Comparison of ENCODE assay signal across 12 cellular contexts in genomic region chr1:153542956-153543737, GRCh38. TPM values are rescaled to one million over a fixed set of nuclear protein-coding genes. Genes with fewer than 3 reads are reported as not detected.
A peak's percentile ranks its signal among the peaks of the same experiment; 100 is the strongest.
DNase-seq lines count a peak whose midpoint lies in the region; ATAC-seq, FAIRE-seq and TF ChIP-seq lines count a peak whose summit lies in the region.
"Had no signal": no experiment of that assay in that cellular context is flagged by ENCODE, and none has a peak within 500 bp of the region (broad histone marks: within the 10 kb centered on the region; RNA-seq: fewer than 3 reads in every experiment).

No MANE protein-coding gene starts in this region.

- H3K4me1 Mint-ChIP-seq in activated CD8-positive, alpha-beta T cell treated with anti-CD3 and anti-CD28 coated beads, Interleukin-2, amount 10 ng/mL, durations not matched to agents 7 days and 5 days (ENCODE audit: low read depth): peaks cover 88% of the 10 kb centered on the region
- H3K4me1 Mint-ChIP-seq in stimulated activated naive B cell treated with anti-CD40 and anti-IgM and Interleukin-4, amounts not matched to agents 10 μg/mL and 1 μg/mL and 100 μg/mL, for 72 hours: peaks cover 50 to 68% of the 10 kb centered on the region in 2 donors

- POLR2A ChIA-PET in HEK293 (lab: Yijun Ruan, JAX): interaction anchor here (1.1 kb wide), 1 partner anchor 11 kb away, joined by 3 read pairs; no protein-coding TSS in a partner anchor
- POLR2A ChIA-PET in activated CD8-positive, alpha-beta T cell treated with anti-CD3 and anti-CD28 coated beads, Interleukin-2, amount 10 ng/mL, durations not matched to agents 7 days and 5 days (lab: Charles Lee): interaction anchor here (1.2 to 4.5 kb wide), 3 partner anchors 8 to 91 kb away, joined by 4 to 89 read pairs (median 30); partner anchors contain the start of genes CHTOP and S100A6

- no peak overlapping the region for H3K9ac ChIP-seq in kidney (ENCODE audit: low read length in 2 of 2)

- no peak for FAIRE-seq in kidney (lab: Jason Lieb, UNC)
- FAIRE-seq: TTC549 had no signal

- no peak for ATAC-seq in activated CD8-positive, alpha-beta T cell treated with anti-CD3 and anti-CD28 coated beads, Interleukin-2, amount 10 ng/mL, durations not matched to agents 7 days and 5 days
- ATAC-seq in stimulated activated naive B cell treated with anti-CD40 and anti-IgM and Interleukin-4, amounts not matched to agents 10 μg/mL and 1 μg/mL and 100 μg/mL, for 72 hours (replicated peaks): no peak
- ATAC-seq: esophagus mucosa had no signal

- H3K36me3 ChIP-seq in HEK293 (ENCODE audit: control insufficient read depth in 2 of 2, insufficient read depth in 1 of 2, low read length in 2 of 2) (no peaks in the 10 kb centered on the region), kidney (ENCODE audit: control insufficient read depth in 1 of 2, insufficient read depth in 2 of 2, low read length in 2 of 2) (no peaks in the 10 kb centered on the region)

- DNase-seq in activated CD8-positive, alpha-beta T cell treated with anti-CD3 and anti-CD28 coated beads, Interleukin-2, amount 10 ng/mL, durations not matched to agents 7 days and 5 days: no peak
- DNase-seq in kidney: no peak
- no peak for DNase-seq in stimulated activated naive B cell treated with anti-CD40 and anti-IgM and Interleukin-4, amounts not matched to agents 10 μg/mL and 1 μg/mL and 100 μg/mL, for 72 hours
- DNase-seq in HT-29 (ENCODE audit: low spot score): no peak
- DNase-seq in HK-2 (ENCODE audit: unreplicated experiment): no peak
- no peak for DNase-seq in NAMALWA (ENCODE audit: low spot score)
- no peak for DNase-seq in NCI-H2227 treated with DMSO at 0.1 percent for 48 hours (lab: John Stamatoyannopoulos, UW)
- DNase-seq: anterior cingulate cortex, GOT3 had no signal

- H3K36me3 Mint-ChIP-seq in activated CD8-positive, alpha-beta T cell treated with anti-CD3 and anti-CD28 coated beads, Interleukin-2, amount 10 ng/mL, durations not matched to agents 7 days and 5 days (ENCODE audit: low read depth): peaks cover 47% of the 10 kb centered on the region
- H3K36me3 Mint-ChIP-seq in stimulated activated naive B cell treated with anti-CD40 and anti-IgM and Interleukin-4, amounts not matched to agents 10 μg/mL and 1 μg/mL and 100 μg/mL, for 72 hours: peaks cover 19 to 38% of the 10 kb centered on the region in 2 donors

- CTCF ChIA-PET in HEK293 (lab: Yijun Ruan, JAX): interaction anchor here (0.6 to 4.1 kb wide), 4 partner anchors 9 to 33 kb away, joined by 3 to 26 read pairs (median 14); no protein-coding TSS in a partner anchor
- CTCF ChIA-PET in activated CD8-positive, alpha-beta T cell treated with anti-CD3 and anti-CD28 coated beads, Interleukin-2, amount 10 ng/mL, durations not matched to agents 7 days and 5 days (lab: Charles Lee): interaction anchor here (3.9 to 13.7 kb wide), 3 partner anchors 9 to 33 kb away, joined by 23 to 185 read pairs (median 33); partner anchors contain the start of gene S100A6

- H3K4me1 ChIP-seq in HEK293 (ENCODE audit: control insufficient read depth, insufficient read depth, low read length) (peaks cover 2% of the 10 kb centered on the region; the same call in 1 of the 2 replicates), kidney (ENCODE audit: control insufficient read depth in 1 of 2, insufficient read depth in 1 of 2, low read depth in 1 of 2, low read length in 2 of 2) (peaks cover 23 to 36% of the 10 kb centered on the region in 2 donors)

- H3K27ac ChIP-seq in HEK293 (ENCODE audit: extremely low read depth, low read depth, low read length) (no peak overlapping the region), kidney (ENCODE audit: low read depth in 2 of 2, low read length in 2 of 2) (peak overlapping the region; percentile 42 to 45)

- H3K27me3 Mint-ChIP-seq in activated CD8-positive, alpha-beta T cell treated with anti-CD3 and anti-CD28 coated beads, Interleukin-2, amount 10 ng/mL, durations not matched to agents 7 days and 5 days (ENCODE audit: low read depth): no peaks in the 10 kb centered on the region
- H3K27me3 Mint-ChIP-seq in stimulated activated naive B cell treated with anti-CD40 and anti-IgM and Interleukin-4, amounts not matched to agents 10 μg/mL and 1 μg/mL and 100 μg/mL, for 72 hours: peaks cover 0 to 3% of the 10 kb centered on the region in 2 donors

- H3K9me3 ChIP-seq in HEK293 (ENCODE audit: control insufficient read depth, insufficient read depth, low read depth, low read length) (no peaks in the 10 kb centered on the region), kidney (ENCODE audit: control insufficient read depth in 1 of 2, low read length in 2 of 2) (no peaks in the 10 kb centered on the region)

- intact Hi-C loops in kidney (cut with DNase I): no loop called here

- H3K4me3 ChIP-seq in HEK293 (ENCODE audit: low read depth, low read length) (no peak overlapping the region), kidney (ENCODE audit: low read length in 2 of 2) (no peak overlapping the region)

- H3K4me3 Mint-ChIP-seq in activated CD8-positive, alpha-beta T cell treated with anti-CD3 and anti-CD28 coated beads, Interleukin-2, amount 10 ng/mL, durations not matched to agents 7 days and 5 days: peak overlapping the region; percentile 93
- H3K4me3 Mint-ChIP-seq in stimulated activated naive B cell treated with anti-CD40 and anti-IgM and Interleukin-4, amounts not matched to agents 10 μg/mL and 1 μg/mL and 100 μg/mL, for 72 hours: no peak overlapping the region

- H3K9me3 Mint-ChIP-seq in activated CD8-positive, alpha-beta T cell treated with anti-CD3 and anti-CD28 coated beads, Interleukin-2, amount 10 ng/mL, durations not matched to agents 7 days and 5 days (ENCODE audit: insufficient read depth): no peaks in the 10 kb centered on the region
- H3K9me3 Mint-ChIP-seq in stimulated activated naive B cell treated with anti-CD40 and anti-IgM and Interleukin-4, amounts not matched to agents 10 μg/mL and 1 μg/mL and 100 μg/mL, for 72 hours: peaks cover 0 to 6% of the 10 kb centered on the region in 2 donors

- H3K27ac Mint-ChIP-seq in activated CD8-positive, alpha-beta T cell treated with anti-CD3 and anti-CD28 coated beads, Interleukin-2, amount 10 ng/mL, durations not matched to agents 7 days and 5 days: peak overlapping the region; percentile 92
- peak overlapping the region; percentile 68 for H3K27ac Mint-ChIP-seq in stimulated activated naive B cell treated with anti-CD40 and anti-IgM and Interleukin-4, amounts not matched to agents 10 μg/mL and 1 μg/mL and 100 μg/mL, for 72 hours

- TF ChIP-seq CTCF in HEK293 (tag by site-specific recombination; IDR thresholded peaks at IDR 0.05) (no peak), kidney (IDR thresholded peaks at IDR 0.05; ENCODE audit: borderline replicate concordance, extremely low read depth, insufficient read depth) (no peak)

TF ChIP-seq in HEK293, 187 proteins besides CTCF, POLR2A, EP300 and RAD21 (continues in another document):
- TF ChIP-seq ZNF366 (tag by site-specific recombination; conservative IDR thresholded peaks at IDR 0.05): no peak
- TF ChIP-seq ZFHX2 (tag by site-specific recombination; conservative IDR thresholded peaks at IDR 0.05): peak; percentile 62
- peak; percentile 68 for TF ChIP-seq EGR2 (tag by site-specific recombination; IDR thresholded peaks at IDR 0.05; ENCODE audit: low read depth)
- no peak for TF ChIP-seq ZFP3 (tag by site-specific recombination; IDR thresholded peaks at IDR 0.05; ENCODE audit: low read depth)
- TF ChIP-seq OVOL3 (tag by site-specific recombination; IDR thresholded peaks at IDR 0.05): no peak
- no peak for TF ChIP-seq SALL2 (tag by site-specific recombination; IDR thresholded peaks at IDR 0.05; ENCODE audit: borderline replicate concordance)
- no peak for TF ChIP-seq ZNF169 (tag by site-specific recombination; IDR thresholded peaks at IDR 0.05)
- TF ChIP-seq ZNF837 (tag by site-specific recombination; IDR thresholded peaks at IDR 0.05): no peak
- TF ChIP-seq ZBTB21 (tag by site-specific recombination; IDR thresholded peaks at IDR 0.05): no peak
- no peak for TF ChIP-seq KLF1 (tag by site-specific recombination; IDR thresholded peaks at IDR 0.05)

RNA-seq across cellular contexts. Expression of gene S100A5, which starts 2.4 kb away (rescaled TPM):
- 1 to 10 TPM; 1.8 to 1.9 TPM for total RNA-seq in activated CD8-positive, alpha-beta T cell treated with anti-CD3 and anti-CD28 coated beads, Interleukin-2, amount 10 ng/mL, durations not matched to agents 7 days and 5 days
- total RNA-seq in kidney: 0.91 TPM
- polyA plus RNA-seq in kidney (ENCODE audit: insufficient read depth, low read depth, low replicate concordance): 1.9 TPM
- total RNA-seq in HT-29 (2014; rRNA removed; shearing (Covaris generic)): 4.0 and 9.8 TPM in 2 replicates
- total RNA-seq: esophagus mucosa had no signal

RNA-seq across cellular contexts. Expression of gene S100A4, which starts 2.5 kb away (rescaled TPM):
- total RNA-seq in activated CD8-positive, alpha-beta T cell treated with anti-CD3 and anti-CD28 coated beads, Interleukin-2, amount 10 ng/mL, durations not matched to agents 7 days and 5 days: 100 to 1,000 TPM; 628 to 665 TPM
- 141 TPM for total RNA-seq in kidney
- 204 TPM for polyA plus RNA-seq in kidney (ENCODE audit: insufficient read depth, low read depth, low replicate concordance)
- 694 and 702 TPM in 2 replicates for total RNA-seq in HT-29 (2014; rRNA removed; shearing (Covaris generic))

RNA-seq across cellular contexts. Expression of gene S100A3, which starts 5.9 kb away (rescaled TPM):
- not detected for total RNA-seq in activated CD8-positive, alpha-beta T cell treated with anti-CD3 and anti-CD28 coated beads, Interleukin-2, amount 10 ng/mL, durations not matched to agents 7 days and 5 days
- total RNA-seq in kidney: 8.4 TPM
- polyA plus RNA-seq in kidney (ENCODE audit: insufficient read depth, low read depth, low replicate concordance): 2.5 TPM
- total RNA-seq in HT-29 (2014; rRNA removed; shearing (Covaris generic)): 2.6 and 4.9 TPM in 2 replicates

RNA-seq across cellular contexts. Expression of gene S100A6, which starts 7.4 kb away (rescaled TPM):
- 100 to 1,000 TPM; 425 to 431 TPM for total RNA-seq in activated CD8-positive, alpha-beta T cell treated with anti-CD3 and anti-CD28 coated beads, Interleukin-2, amount 10 ng/mL, durations not matched to agents 7 days and 5 days
- 1,542 TPM for total RNA-seq in kidney
- polyA plus RNA-seq in kidney (ENCODE audit: insufficient read depth, low read depth, low replicate concordance): 1,580 TPM
- total RNA-seq in HT-29 (2014; rRNA removed; shearing (Covaris generic)): 2,272 and 2,428 TPM in 2 replicates

RNA-seq across cellular contexts. Expression of gene S100A2, which starts 22.5 kb away (rescaled TPM):
- total RNA-seq in activated CD8-positive, alpha-beta T cell treated with anti-CD3 and anti-CD28 coated beads, Interleukin-2, amount 10 ng/mL, durations not matched to agents 7 days and 5 days: under 1 TPM in 1 of 2 experiments, not detected in 1; 0.63 TPM
- 152 TPM for total RNA-seq in kidney
- polyA plus RNA-seq in kidney (ENCODE audit: insufficient read depth, low read depth, low replicate concordance): 416 TPM
- total RNA-seq in HT-29 (2014; rRNA removed; shearing (Covaris generic)): 17.9 and 26.4 TPM in 2 replicates
